8 cellular contexts compared by ENCODE assay signal in genomic region chr1:43934279-43934985, GRCh38. TPM values are rescaled to one million over a fixed set of nuclear protein-coding genes. Genes with fewer than 3 reads are reported as not detected.
DNase-seq lines count a peak whose midpoint lies in the region; ATAC-seq lines count a peak whose summit lies in the region.

No MANE protein-coding gene starts in this region.

- H3K27me3 Mint-ChIP-seq in activated CD4-positive, alpha-beta T cell treated with anti-CD3 and anti-CD28 coated beads, Interleukin-2, amount 10 ng/mL, durations not matched to agents 7 days and 5 days, result peaks cover 21% of the 10 kb centered on the region
- H3K27me3 Mint-ChIP-seq in memory B cell, result peaks cover 16% of the 10 kb centered on the region
- H3K27me3 Mint-ChIP-seq in stimulated activated naive CD8-positive, alpha-beta T cell treated with anti-CD3 and anti-CD28 coated beads, Interleukin-15, Interleukin-2, amounts not matched to agents 100 ng/mL and 50 ng/mL, for 24 hours, result peaks cover 23% of the 10 kb centered on the region

- 0 out of 2 replicates have a peak overlapping the region, but pooled peaks have one; percentile 73 for H2AFZ ChIP-seq in GM23248

- peaks cover 20% of the 10 kb centered on the region for H3K4me1 ChIP-seq in GM23248 (ENCODE audit: insufficient read depth)
- H3K4me1 ChIP-seq in effector memory CD4-positive, alpha-beta T cell (ENCODE audit: control insufficient read depth, insufficient read depth, low read length, poor library complexity, severe bottlenecking), result peaks cover 15% of the 10 kb centered on the region

- H3K4me3 ChIP-seq in GM23248, result no peak overlapping the region
- no peak overlapping the region for H3K4me3 ChIP-seq in effector memory CD4-positive, alpha-beta T cell (ENCODE audit: insufficient read depth, low read depth, low read length, poor library complexity, severe bottlenecking)

- no peak overlapping the region for H3K4me2 ChIP-seq in GM23248 (ENCODE audit: unreplicated experiment)

- DNase-seq in AG08396 (ENCODE audit: low spot score), result peak; percentile 85
- DNase-seq in GM23248, result peak; percentile 78
- DNase-seq in NCI-H446 (lab: John Stamatoyannopoulos, UW), result peak; percentile 31 to 66
- peak; percentile 62 for DNase-seq in activated CD4-positive, alpha-beta T cell treated with anti-CD3 and anti-CD28 coated beads, Interleukin-2, amount 10 ng/mL, durations not matched to agents 7 days and 5 days
- DNase-seq in effector memory CD4-positive, alpha-beta T cell, result peak in 2 of 3 donors; percentile 14 to 21
- DNase-seq in memory B cell (ENCODE audit: low spot score in 2 of 2), result peak; percentile 42 to 65

- CTCF ChIA-PET in activated CD4-positive, alpha-beta T cell treated with anti-CD3 and anti-CD28 coated beads, Interleukin-2, amount 10 ng/mL, durations not matched to agents 7 days and 5 days (lab: Charles Lee), result interaction anchor here (0.6 to 6.7 kb wide), 50 partner anchors 9 to 413 kb away, joined by 3 to 93 read pairs (median 4); partner anchors contain the start of genes DPH2, IPO13 and PTPRF

- H3K4me1 Mint-ChIP-seq in activated CD4-positive, alpha-beta T cell treated with anti-CD3 and anti-CD28 coated beads, Interleukin-2, amount 10 ng/mL, durations not matched to agents 7 days and 5 days, result peaks cover 17% of the 10 kb centered on the region
- peaks cover 11% of the 10 kb centered on the region for H3K4me1 Mint-ChIP-seq in memory B cell
- peaks cover 17% of the 10 kb centered on the region for H3K4me1 Mint-ChIP-seq in stimulated activated naive CD8-positive, alpha-beta T cell treated with anti-CD3 and anti-CD28 coated beads, Interleukin-15, Interleukin-2, amounts not matched to agents 100 ng/mL and 50 ng/mL, for 24 hours (ENCODE audit: low read depth)

- H3K27ac ChIP-seq in GM23248, result no peak overlapping the region
- H3K27ac ChIP-seq in effector memory CD4-positive, alpha-beta T cell (ENCODE audit: insufficient read depth, low read length, poor library complexity, severe bottlenecking), result no peak overlapping the region

- H3K9me3 ChIP-seq in GM23248 (ENCODE audit: low read depth), result no peaks in the 10 kb centered on the region
- no peaks in the 10 kb centered on the region for H3K9me3 ChIP-seq in effector memory CD4-positive, alpha-beta T cell (ENCODE audit: control insufficient read depth, low read length)

- POLR2A ChIA-PET in activated CD4-positive, alpha-beta T cell treated with anti-CD3 and anti-CD28 coated beads, Interleukin-2, amount 10 ng/mL, durations not matched to agents 7 days and 5 days (lab: Charles Lee), result interaction anchor here (0.6 kb wide), 2 partner anchors 11 kb away, joined by 3 read pairs; no protein-coding TSS in a partner anchor

- ATAC-seq in memory B cell (ENCODE audit: low read depth) (peak; percentile 74), GM21619 (IDR thresholded peaks at IDR 0.05; ENCODE audit: unreplicated experiment) (no peak)

- no peaks in the 10 kb centered on the region; the same call in 1 of the 2 replicates for H3F3A ChIP-seq in GM23248 (ENCODE audit: insufficient read depth)

- H4K20me1 ChIP-seq in GM23248 (ENCODE audit: insufficient read depth), result no peaks in the 10 kb centered on the region

- H3K36me3 Mint-ChIP-seq in activated CD4-positive, alpha-beta T cell treated with anti-CD3 and anti-CD28 coated beads, Interleukin-2, amount 10 ng/mL, durations not matched to agents 7 days and 5 days (ENCODE audit: low read depth), result no peaks in the 10 kb centered on the region
- H3K36me3 Mint-ChIP-seq in memory B cell, result peaks cover 3% of the 10 kb centered on the region
- H3K36me3 Mint-ChIP-seq in stimulated activated naive CD8-positive, alpha-beta T cell treated with anti-CD3 and anti-CD28 coated beads, Interleukin-15, Interleukin-2, amounts not matched to agents 100 ng/mL and 50 ng/mL, for 24 hours (ENCODE audit: low read depth), result no peaks in the 10 kb centered on the region

- H3K36me3 ChIP-seq in GM23248 (ENCODE audit: low read depth), result no peaks in the 10 kb centered on the region
- H3K36me3 ChIP-seq in effector memory CD4-positive, alpha-beta T cell (ENCODE audit: control insufficient read depth, insufficient read depth, low read length), result no peaks in the 10 kb centered on the region

- no peaks in the 10 kb centered on the region for H3K79me2 ChIP-seq in GM23248 (ENCODE audit: insufficient read depth)

- 0 out of 2 replicates have a peak overlapping the region, but pooled peaks have one; percentile 36 for H3K9ac ChIP-seq in GM23248

- 44 to 51% methylated on average over 7 of the region's 7 CpGs for WGBS in GM23248 (ENCODE audit: low coverage in 1 of 2, low lambda C conversion rate in 2 of 2, missing lambda C conversion rate in 2 of 2), 2 experiments

- no peaks in the 10 kb centered on the region for H3K27me3 ChIP-seq in GM23248 (replicated peaks; ENCODE audit: insufficient read depth)
- peaks cover 20% of the 10 kb centered on the region for H3K27me3 ChIP-seq in effector memory CD4-positive, alpha-beta T cell (replicated peaks; ENCODE audit: control insufficient read depth, insufficient read depth, low read length, poor library complexity, severe bottlenecking)

- H3K9me2 ChIP-seq in GM23248 (ENCODE audit: insufficient read depth), result no peaks in the 10 kb centered on the region

- no peaks in the 10 kb centered on the region for H3K9me3 Mint-ChIP-seq in activated CD4-positive, alpha-beta T cell treated with anti-CD3 and anti-CD28 coated beads, Interleukin-2, amount 10 ng/mL, durations not matched to agents 7 days and 5 days
- no peaks in the 10 kb centered on the region for H3K9me3 Mint-ChIP-seq in memory B cell
- H3K9me3 Mint-ChIP-seq in stimulated activated naive CD8-positive, alpha-beta T cell treated with anti-CD3 and anti-CD28 coated beads, Interleukin-15, Interleukin-2, amounts not matched to agents 100 ng/mL and 50 ng/mL, for 24 hours, result no peaks in the 10 kb centered on the region

- in situ Hi-C loops in GM23248 (cut with MboI), result loop anchor here (5.0 to 25.0 kb wide), 3 partner anchors 172 to 697 kb away; partner anchors contain the start of gene PTPRF

- H3K27ac Mint-ChIP-seq in activated CD4-positive, alpha-beta T cell treated with anti-CD3 and anti-CD28 coated beads, Interleukin-2, amount 10 ng/mL, durations not matched to agents 7 days and 5 days, result no peak overlapping the region
- no peak overlapping the region for H3K27ac Mint-ChIP-seq in memory B cell
- no peak overlapping the region for H3K27ac Mint-ChIP-seq in stimulated activated naive CD8-positive, alpha-beta T cell treated with anti-CD3 and anti-CD28 coated beads, Interleukin-15, Interleukin-2, amounts not matched to agents 100 ng/mL and 50 ng/mL, for 24 hours

- no peak overlapping the region for H3K4me3 Mint-ChIP-seq in activated CD4-positive, alpha-beta T cell treated with anti-CD3 and anti-CD28 coated beads, Interleukin-2, amount 10 ng/mL, durations not matched to agents 7 days and 5 days
- no peak overlapping the region for H3K4me3 Mint-ChIP-seq in memory B cell
- peak overlapping the region; percentile 26 for H3K4me3 Mint-ChIP-seq in stimulated activated naive CD8-positive, alpha-beta T cell treated with anti-CD3 and anti-CD28 coated beads, Interleukin-15, Interleukin-2, amounts not matched to agents 100 ng/mL and 50 ng/mL, for 24 hours

RNA-seq across cellular contexts. Expression of gene ARTN, which starts 0.8 kb away (rescaled TPM):
- total RNA-seq in GM23248 (2014; rRNA removed; shearing (Covaris generic)), result 0.11 TPM in 1 of 2 replicates, not detected in the other
- not detected in 2 replicates for polyA plus RNA-seq in GM23248 (2016; fragmentation: Nextera tagmentation; extraction: Ambion mirVana)
- under 1 TPM; 0.10 to 0.52 TPM for total RNA-seq in activated CD4-positive, alpha-beta T cell treated with anti-CD3 and anti-CD28 coated beads, Interleukin-2, amount 10 ng/mL, durations not matched to agents 7 days and 5 days

RNA-seq across cellular contexts. Expression of gene IPO13, which starts 12.3 kb away (rescaled TPM):
- 29.4 and 35.8 TPM in 2 replicates for total RNA-seq in GM23248 (2014; rRNA removed; shearing (Covaris generic))
- 17.1 and 21.0 TPM in 2 replicates for polyA plus RNA-seq in GM23248 (2016; fragmentation: Nextera tagmentation; extraction: Ambion mirVana)
- 10 to 100 TPM; 22.0 to 27.2 TPM for total RNA-seq in activated CD4-positive, alpha-beta T cell treated with anti-CD3 and anti-CD28 coated beads, Interleukin-2, amount 10 ng/mL, durations not matched to agents 7 days and 5 days

RNA-seq across cellular contexts. Expression of gene DPH2, which starts 35.4 kb away (rescaled TPM):
- total RNA-seq in GM23248 (2014; rRNA removed; shearing (Covaris generic)), result 42.9 and 51.1 TPM in 2 replicates
- polyA plus RNA-seq in GM23248 (2016; fragmentation: Nextera tagmentation; extraction: Ambion mirVana), result 16.7 and 21.0 TPM in 2 replicates
- total RNA-seq in activated CD4-positive, alpha-beta T cell treated with anti-CD3 and anti-CD28 coated beads, Interleukin-2, amount 10 ng/mL, durations not matched to agents 7 days and 5 days, result 10 to 100 TPM; 28.0 to 30.0 TPM

RNA-seq across cellular contexts. Expression of gene ATP6V0B, which starts 40.3 kb away (rescaled TPM):
- 122 and 140 TPM in 2 replicates for total RNA-seq in GM23248 (2014; rRNA removed; shearing (Covaris generic))
- polyA plus RNA-seq in GM23248 (2016; fragmentation: Nextera tagmentation; extraction: Ambion mirVana), result 174 and 177 TPM in 2 replicates
- total RNA-seq in activated CD4-positive, alpha-beta T cell treated with anti-CD3 and anti-CD28 coated beads, Interleukin-2, amount 10 ng/mL, durations not matched to agents 7 days and 5 days, result 100 to 1,000 TPM in 1 of 2 experiments, 10 to 100 TPM in 1; 90.1 to 112 TPM

RNA-seq across cellular contexts. Expression of gene B4GALT2, which starts 44.6 kb away (rescaled TPM):
- total RNA-seq in GM23248 (2014; rRNA removed; shearing (Covaris generic)), result 123 and 221 TPM in 2 replicates
- 27.3 and 28.9 TPM in 2 replicates for polyA plus RNA-seq in GM23248 (2016; fragmentation: Nextera tagmentation; extraction: Ambion mirVana)
- total RNA-seq in activated CD4-positive, alpha-beta T cell treated with anti-CD3 and anti-CD28 coated beads, Interleukin-2, amount 10 ng/mL, durations not matched to agents 7 days and 5 days, result 1 to 10 TPM; 8.0 to 9.3 TPM

Comparison
In these comparisons a context has a peak if more than half of its experiments do, and no peak if none do; other contexts are left out.
1. DNase-seq: peak in every context shown above with its lines; median percentile 85 in AG08396; 78 in GM23248; 62 in activated CD4-positive, alpha-beta T cell treated with anti-CD3 and anti-CD28 coated beads, Interleukin-2, amount 10 ng/mL, durations not matched to agents 7 days and 5 days; 54 in memory B cell; 48 in NCI-H446; 18 in effector memory CD4-positive, alpha-beta T cell.